23 cellular contexts compared by ENCODE assay signal in the genomic region with DNA sequence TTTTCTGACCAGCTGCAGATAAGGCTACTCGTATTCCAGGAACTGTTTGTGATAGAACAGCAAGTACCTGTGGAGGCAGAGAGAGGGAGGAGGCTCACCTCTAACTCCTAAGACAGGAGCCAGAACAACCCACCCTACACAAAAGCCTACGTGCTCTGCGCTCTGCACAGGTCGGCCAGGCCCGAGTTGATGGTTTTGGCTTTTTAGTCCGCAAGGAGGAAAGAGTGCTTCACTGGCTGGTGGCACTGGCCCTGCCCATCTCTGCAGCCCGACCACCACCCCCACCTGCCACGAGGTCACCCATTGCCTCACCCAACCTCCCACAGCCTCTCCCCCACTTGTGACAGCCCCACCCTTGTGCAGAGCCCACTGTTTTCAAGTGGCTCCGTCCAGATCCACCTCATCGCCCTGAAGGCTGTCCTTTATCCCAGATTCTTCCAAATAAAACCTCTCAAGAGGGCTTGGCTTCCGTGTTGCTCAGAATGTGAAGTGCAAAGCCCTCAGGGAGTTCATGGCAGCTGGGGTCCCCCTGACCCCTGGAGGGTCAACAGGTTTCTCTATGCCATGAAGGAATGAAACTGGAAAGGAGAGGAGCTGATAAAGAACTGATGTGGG. TPM values are rescaled to one million over a fixed set of nuclear protein-coding genes. Genes with fewer than 3 reads are reported as not detected.
A peak's percentile ranks its signal among the peaks of the same experiment; 100 is the strongest.
DNase-seq lines count a peak whose midpoint lies in the region; ATAC-seq, FAIRE-seq and TF ChIP-seq lines count a peak whose summit lies in the region.
"Had no signal": no experiment of that assay in that cellular context is flagged by ENCODE, and none has a peak within 500 bp of the region (broad histone marks: within the 10 kb centered on the region; RNA-seq: fewer than 3 reads in every experiment).

No MANE protein-coding gene starts in this region.

- no peak for TF ChIP-seq EP300 in K562 (IDR thresholded peaks at IDR 0.05; ENCODE audit: low read length)

- H3K4me3 ChIP-seq in K562 = no peak overlapping the region
- H3K4me3 ChIP-seq: esophagus squamous epithelium, gastrocnemius medialis, GM12878, tibial artery had no signal

- no peak for FAIRE-seq in K562 (lab: Jason Lieb, UNC)
- FAIRE-seq: GM12878, islet of Langerhans had no signal

- no peak overlapping the region for H3K9ac ChIP-seq in K562 (ENCODE audit: insufficient read depth in 1 of 2, low read depth in 2 of 2, low read length in 2 of 2)

- H3K36me3 ChIP-seq in K562 (ENCODE audit: control insufficient read depth, insufficient read depth, low read length) = peaks cover 85% of the 10 kb centered on the region; the same call in 2 of the 3 replicates

- peaks cover 3% of the 10 kb centered on the region for H3K9me1 ChIP-seq in K562 (ENCODE audit: control insufficient read depth, insufficient read depth, low read length)

- H3K36me3 Mint-ChIP-seq in CD4-positive, alpha-beta T cell (ENCODE audit: low read depth) = peaks cover 92% of the 10 kb centered on the region
- peaks cover 39% of the 10 kb centered on the region for H3K36me3 Mint-ChIP-seq in progenitor cell of endocrine pancreas (ENCODE audit: insufficient read depth)

- H3K27me3 ChIP-seq in CD4-positive, alpha-beta T cell (ENCODE audit: control insufficient read depth, insufficient read depth, low read length) = no peaks in the 10 kb centered on the region
- H3K27me3 ChIP-seq in K562 (ENCODE audit: control insufficient read depth in 2 of 2, insufficient read depth in 2 of 2, low read length in 2 of 2) = no peaks in the 10 kb centered on the region
- H3K27me3 ChIP-seq: esophagus squamous epithelium, gastrocnemius medialis, tibial artery had no signal

- H3K9me3 ChIP-seq in CD4-positive, alpha-beta T cell (ENCODE audit: control insufficient read depth, low read length) = no peaks in the 10 kb centered on the region
- no peaks in the 10 kb centered on the region for H3K9me3 ChIP-seq in K562 (replicated peaks; ENCODE audit: control insufficient read depth, insufficient read depth, low read depth, low read length)
- H3K9me3 ChIP-seq: esophagus squamous epithelium, gastrocnemius medialis, tibial artery had no signal

- no peaks in the 10 kb centered on the region for H3K27me3 Mint-ChIP-seq in CD4-positive, alpha-beta T cell
- no peaks in the 10 kb centered on the region for H3K27me3 Mint-ChIP-seq in progenitor cell of endocrine pancreas
- H3K27me3 Mint-ChIP-seq: activated CD4-positive, alpha-beta T cell treated with anti-CD3 and anti-CD28 coated beads, Interleukin-2, amount 10 ng/mL, durations not matched to agents 7 days and 5 days had no signal

- H2AFZ ChIP-seq in K562 (ENCODE audit: low read depth, low read length) = no peak overlapping the region

- no peak for TF ChIP-seq CTCF in C4-2B (conservative IDR thresholded peaks at IDR 0.05)
- no peak for TF ChIP-seq CTCF in CD4-positive, alpha-beta T cell (IDR thresholded peaks at IDR 0.05)
- TF ChIP-seq CTCF in K562 (IDR thresholded peaks at IDR 0.05 in 2 of 3, conservative IDR thresholded peaks at IDR 0.05 in 1 of 3; ENCODE audit: insufficient read depth in 2 of 3, low read depth in 1 of 3, low read length in 3 of 3) = no peak
- TF ChIP-seq CTCF in progenitor cell of endocrine pancreas (IDR thresholded peaks at IDR 0.05; ENCODE audit: unreplicated experiment) = no peak

- no peak overlapping the region for H3K4me3 Mint-ChIP-seq in CD4-positive, alpha-beta T cell
- no peak overlapping the region for H3K4me3 Mint-ChIP-seq in progenitor cell of endocrine pancreas (ENCODE audit: low read depth)
- H3K4me3 Mint-ChIP-seq: activated CD4-positive, alpha-beta T cell treated with anti-CD3 and anti-CD28 coated beads, Interleukin-2, amount 10 ng/mL, durations not matched to agents 7 days and 5 days; T-helper 1 cell treated with Interleukin-12 subunit alpha and Interleukin-12 subunit beta and Interleukin-4 antibody, amounts not matched to agents 30 μg/mL and 1 μg/mL, for 36 hours had no signal

- no peak for ATAC-seq in CD4-positive, alpha-beta T cell (ENCODE audit: poor library complexity)
- ATAC-seq in K562 = no peak
- no peak for ATAC-seq in GM18505 (IDR thresholded peaks at IDR 0.05; ENCODE audit: unreplicated experiment)
- ATAC-seq: gastrocnemius medialis, GM12878 had no signal

- H3K9me3 Mint-ChIP-seq in CD4-positive, alpha-beta T cell = no peaks in the 10 kb centered on the region
- no peaks in the 10 kb centered on the region for H3K9me3 Mint-ChIP-seq in progenitor cell of endocrine pancreas (ENCODE audit: low read depth)
- H3K9me3 Mint-ChIP-seq: activated CD4-positive, alpha-beta T cell treated with anti-CD3 and anti-CD28 coated beads, Interleukin-2, amount 10 ng/mL, durations not matched to agents 7 days and 5 days; T-helper 1 cell treated with Interleukin-12 subunit alpha and Interleukin-12 subunit beta and Interleukin-4 antibody, amounts not matched to agents 30 μg/mL and 1 μg/mL, for 36 hours had no signal

- no peak overlapping the region for H3K4me2 ChIP-seq in K562 (ENCODE audit: insufficient read depth, low read length)

- DNase-seq in CD4-positive, alpha-beta T cell = no peak
- no peak for DNase-seq in K562 (ENCODE audit: extremely low read depth in 1 of 4, low spot score in 3 of 4)
- no peak for DNase-seq in progenitor cell of endocrine pancreas (ENCODE audit: low spot score, unreplicated experiment)
- DNase-seq in dedifferentiated amniotic fluid mesenchymal stem cell (ENCODE audit: extremely low spot score) = no peak
- DNase-seq in A172 (ENCODE audit: low spot score) = no peak
- DNase-seq: activated CD4-positive, alpha-beta T cell treated with anti-CD3 and anti-CD28 coated beads, Interleukin-2, amount 10 ng/mL, durations not matched to agents 7 days and 5 days; anterior cingulate cortex; DMS79; effector memory CD4-positive, alpha-beta T cell; esophagus squamous epithelium; gastrocnemius medialis; MV-4-11; NCI-H1694; NCI-H2171; NCI-H524 treated with DMSO at 0.1 percent for 48 hours; nucleus accumbens; retina; tibial artery had no signal

- TF ChIP-seq RAD21 in K562 (CRISPR knock-in tag; conservative IDR thresholded peaks at IDR 0.05 in 1 of 2, IDR thresholded peaks at IDR 0.05 in 1 of 2) = no peak

- intact Hi-C loops in CD4-positive, alpha-beta T cell (cut with DNase I, micrococcal nuclease) = no loop called here
- intact Hi-C loops in K562 (cut with micrococcal nuclease) = no loop called here

- in situ Hi-C loops in K562 (cut with MboI) = no loop called here

- TF ChIP-seq POLR2A in K562 (conservative IDR thresholded peaks at IDR 0.05) = no peak
- TF ChIP-seq POLR2A in GM18505 (IDR thresholded peaks at IDR 0.05; ENCODE audit: borderline replicate concordance, extremely low read depth, insufficient read depth, insufficient read length) = no peak

- BruUV-seq in K562 (replicated peaks; lab: Mats Ljungman, UMichigan) = no TSS peak

- H3K79me2 ChIP-seq in K562 (ENCODE audit: control insufficient read depth, insufficient read depth, low read length) = no peaks in the 10 kb centered on the region; the same call in 2 of the 3 replicates

- 0 out of 2 replicates have a peak overlapping the region, but pooled peaks have one; percentile 1 for H3K27ac ChIP-seq in C4-2B
- H3K27ac ChIP-seq in CD4-positive, alpha-beta T cell (ENCODE audit: low read depth, low read length) = no peak overlapping the region
- H3K27ac ChIP-seq in K562 (ENCODE audit: extremely low read depth, low read depth, low read length) = no peak overlapping the region
- H3K27ac ChIP-seq: tibial artery had no signal

- H3K4me1 ChIP-seq in K562 (replicated peaks in 1 of 2; ENCODE audit: control insufficient read depth in 2 of 2, insufficient read depth in 2 of 2, low read length in 2 of 2) = peaks cover 0 to 9% of the 10 kb centered on the region in 2 experiments; a peak in 2 of 5 replicates

- peak overlapping the region; percentile 30 for H3K27ac Mint-ChIP-seq in CD4-positive, alpha-beta T cell
- peak overlapping the region; percentile 87 for H3K27ac Mint-ChIP-seq in progenitor cell of endocrine pancreas
- H3K27ac Mint-ChIP-seq: activated CD4-positive, alpha-beta T cell treated with anti-CD3 and anti-CD28 coated beads, Interleukin-2, amount 10 ng/mL, durations not matched to agents 7 days and 5 days; T-helper 1 cell treated with Interleukin-12 subunit alpha and Interleukin-12 subunit beta and Interleukin-4 antibody, amounts not matched to agents 30 μg/mL and 1 μg/mL, for 36 hours had no signal

- CTCF ChIA-PET in CD4-positive, alpha-beta T cell (lab: Charles Lee) = no interaction called here
- CTCF ChIA-PET in K562 (lab: Yijun Ruan, JAX; ENCODE audit: low intra/inter-chr PET ratio) = no interaction called here

- peaks cover 22% of the 10 kb centered on the region for H3K4me1 Mint-ChIP-seq in CD4-positive, alpha-beta T cell (ENCODE audit: low read depth)
- H3K4me1 Mint-ChIP-seq in progenitor cell of endocrine pancreas (ENCODE audit: low read depth) = peaks cover 3% of the 10 kb centered on the region

- WGBS in K562 (ENCODE audit: insufficient coverage, low coverage, missing lambda C conversion rate) = 88% methylated on average over 7 of the region's 11 CpGs

- POLR2A ChIA-PET in CD4-positive, alpha-beta T cell (lab: Charles Lee) = interaction anchor here (0.7 kb wide), 1 partner anchor 25 kb away, joined by 3 read pairs; no protein-coding TSS in a partner anchor
- POLR2A ChIA-PET in K562 (lab: Yijun Ruan, JAX) = interaction anchor here (1.3 kb wide), 1 partner anchor 10 kb away, joined by 5 read pairs; no protein-coding TSS in a partner anchor

- peaks cover 18% of the 10 kb centered on the region for H4K20me1 ChIP-seq in K562 (replicated peaks; ENCODE audit: control insufficient read depth, insufficient read depth, low read length)

RNA-seq across cellular contexts. Expression of gene USP22, which starts 39.7 kb away (rescaled TPM):
- total RNA-seq in CD4-positive, alpha-beta T cell = 100 to 1,000 TPM; 194 to 217 TPM
- total RNA-seq in K562 (2011; cell fraction: chromatin; rRNA removed; ENCODE audit: low replicate concordance) = 184 and 279 TPM in 2 replicates
- total RNA-seq in K562 (2011; cell fraction: nucleolus; rRNA removed) = 118 and 126 TPM in 2 replicates
- 105 and 120 TPM in 2 replicates for total RNA-seq in K562 (2011; cell fraction: nucleoplasm; rRNA removed)
- total RNA-seq in K562 (2014; rRNA removed) (54.3 and 71.1 TPM in 2 replicates), K562 (2014; rRNA removed; fragmentation: Illumina TruSeq; extraction: Trizol) (59.6 and 61.6 TPM in 2 replicates), K562 (2015; rRNA removed; fragmentation: Illumina TruSeq; extraction: Trizol) (56.2 and 58.9 TPM in 2 replicates), K562 (2021) (105 and 113 TPM in 2 replicates), progenitor cell of endocrine pancreas (368 and 373 TPM in 2 replicates)
- polyA plus RNA-seq in K562 (2011; rRNA removed) (79.9 and 93.3 TPM in 2 replicates), K562 (2014; fragmentation: Illumina TruSeq; extraction: Trizol) (77.5 and 91.3 TPM in 2 replicates), K562 (2014; fragmentation: Nextera tagmentation; extraction: Ambion mirVana) (1 to 10 TPM; 6.5 to 7.5 TPM), K562 (2014; rRNA removed) (46.4 and 51.6 TPM in 2 replicates)
- 50.7 and 75.4 TPM in 2 replicates for polyA plus RNA-seq in K562 (2011; cell fraction: cytosol; rRNA removed)
- polyA plus RNA-seq in K562 (2011; cell fraction: nucleus; rRNA removed) = 89.8 and 116 TPM in 2 replicates
- polyA plus RNA-seq in K562 (2012) = 70.3 and 91.2 TPM in 2 replicates
- polyA minus RNA-seq in K562 (2011; rRNA and poly(A)+ RNA removed) = 158 and 167 TPM in 2 replicates
- 74.7 and 128 TPM in 2 replicates for polyA minus RNA-seq in K562 (2011; cell fraction: cytosol; rRNA and poly(A)+ RNA removed)
- polyA minus RNA-seq in K562 (2011; cell fraction: nucleus; rRNA and poly(A)+ RNA removed) = 43.2 and 82.8 TPM in 2 replicates
- total RNA-seq in A172 (2014; rRNA removed; shearing (Covaris generic)) = 184 and 204 TPM in 2 replicates
